Comparison of ENCODE assay signal across 1 cellular context in genomic region chr3:49358217-49358883, GRCh38.
A peak's percentile ranks its signal among the peaks of the same experiment; 100 is the strongest.
TF ChIP-seq lines count a peak whose summit lies in the region.

TSS of gene GPX1 (minus strand) at chr3:49358353. CDS start at chr3:49358278, 75 bp downstream.

TF ChIP-seq in IMR-90, 13 proteins besides CTCF, POLR2A, EP300 and RAD21 (continued from another document):
- TF ChIP-seq, protein P1, sequence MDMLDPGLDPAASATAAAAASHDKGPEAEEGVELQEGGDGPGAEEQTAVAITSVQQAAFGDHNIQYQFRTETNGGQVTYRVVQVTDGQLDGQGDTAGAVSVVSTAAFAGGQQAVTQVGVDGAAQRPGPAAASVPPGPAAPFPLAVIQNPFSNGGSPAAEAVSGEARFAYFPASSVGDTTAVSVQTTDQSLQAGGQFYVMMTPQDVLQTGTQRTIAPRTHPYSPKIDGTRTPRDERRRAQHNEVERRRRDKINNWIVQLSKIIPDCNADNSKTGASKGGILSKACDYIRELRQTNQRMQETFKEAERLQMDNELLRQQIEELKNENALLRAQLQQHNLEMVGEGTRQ (IDR thresholded peaks at IDR 0.05; ENCODE audit: low read depth, low read length): peak; percentile 93
